In the genomic region with DNA sequence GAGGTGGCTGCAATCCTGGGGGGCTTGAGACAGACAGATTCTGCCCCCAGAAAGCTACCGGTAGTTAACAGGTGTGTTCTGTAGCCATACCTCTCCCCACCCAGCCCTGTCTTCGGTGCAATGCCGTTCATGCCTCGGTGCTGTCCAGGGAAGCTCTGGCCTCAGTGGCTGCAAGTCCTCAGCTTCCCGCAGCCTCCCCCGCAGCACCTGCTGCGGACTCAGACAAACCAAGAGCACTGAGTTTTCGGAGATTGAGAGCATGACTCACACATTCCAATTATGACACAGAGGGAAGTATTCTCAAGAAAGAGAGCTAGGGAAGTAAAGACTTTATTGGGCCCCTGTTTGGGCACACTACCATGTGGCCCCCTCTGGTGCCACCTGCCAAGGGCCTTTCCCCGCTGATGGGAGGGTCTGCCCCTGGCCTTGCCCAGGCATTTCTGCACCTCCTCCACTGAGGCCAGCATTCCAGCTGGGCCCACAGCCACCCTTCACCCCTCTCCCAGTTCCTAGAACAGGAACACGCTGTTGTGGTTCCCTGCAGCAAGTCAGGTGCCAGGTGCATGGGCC, we compare ENCODE assay signal across 9 cellular contexts. TPM values are rescaled to one million over a fixed set of nuclear protein-coding genes. Genes with fewer than 3 reads are reported as not detected.
DNase-seq lines count a peak whose midpoint lies in the region; ATAC-seq and TF ChIP-seq lines count a peak whose summit lies in the region.
"Had no signal": no experiment of that assay in that cellular context is flagged by ENCODE, and none has a peak within 500 bp of the region (broad histone marks: within the 10 kb centered on the region; RNA-seq: fewer than 3 reads in every experiment).

No MANE protein-coding gene starts in this region.

- peaks cover 14% of the 10 kb centered on the region for H3K4me1 ChIP-seq in A673 (ENCODE audit: insufficient read depth, low read length, poor library complexity, severe bottlenecking)

- H3K4me3 Mint-ChIP-seq in activated CD4-positive, alpha-beta memory T cell treated with anti-CD3 and anti-CD28 coated beads for 36 hours = peak overlapping the region; percentile 62
- peak overlapping the region; percentile 71 to 80 for H3K4me3 Mint-ChIP-seq in stimulated activated naive CD8-positive, alpha-beta T cell treated with anti-CD3 and anti-CD28 coated beads, Interleukin-15, amount 100 ng/mL, for 72 hours

- no peaks in the 10 kb centered on the region for H3K9me3 ChIP-seq in A673 (ENCODE audit: low read depth, low read length, poor library complexity, severe bottlenecking)

- H3K36me3 Mint-ChIP-seq in activated CD4-positive, alpha-beta memory T cell treated with anti-CD3 and anti-CD28 coated beads for 36 hours = no peaks in the 10 kb centered on the region

- peaks cover 66% of the 10 kb centered on the region for H3K4me1 Mint-ChIP-seq in activated CD4-positive, alpha-beta memory T cell treated with anti-CD3 and anti-CD28 coated beads for 36 hours (ENCODE audit: low read depth)
- peaks cover 84% of the 10 kb centered on the region for H3K4me1 Mint-ChIP-seq in stimulated activated naive CD8-positive, alpha-beta T cell treated with anti-CD3 and anti-CD28 coated beads, Interleukin-15, amount 100 ng/mL, for 72 hours

- TF ChIP-seq CTCF in A673 (conservative IDR thresholded peaks at IDR 0.05; ENCODE audit: low read depth, low read length) = no peak

- no TSS peak for BruUV-seq in A673 (replicated peaks; lab: Mats Ljungman, UMichigan)

- ATAC-seq in GM19395 (IDR thresholded peaks at IDR 0.05; ENCODE audit: unreplicated experiment) (peak; percentile 55), HG03520 (IDR thresholded peaks at IDR 0.05; ENCODE audit: unreplicated experiment) (peak; percentile 37)
- ATAC-seq in stimulated activated naive CD8-positive, alpha-beta T cell treated with anti-CD3 and anti-CD28 coated beads, Interleukin-15, amount 100 ng/mL, for 72 hours = peak; percentile 72

- peak overlapping the region; percentile 93 for H3K27ac Mint-ChIP-seq in activated CD4-positive, alpha-beta memory T cell treated with anti-CD3 and anti-CD28 coated beads for 36 hours
- H3K27ac Mint-ChIP-seq in stimulated activated naive CD8-positive, alpha-beta T cell treated with anti-CD3 and anti-CD28 coated beads, Interleukin-15, amount 100 ng/mL, for 72 hours = peak overlapping the region; percentile 96 to 99

- H3K36me3 ChIP-seq in A673 (ENCODE audit: insufficient read depth, low read length, poor library complexity, severe bottlenecking) = no peaks in the 10 kb centered on the region

- DNase-seq in A673 (ENCODE audit: low spot score) (peak; percentile 58), inferior parietal cortex (ENCODE audit: extremely low spot score) (peak; percentile 36), mucosa of gallbladder (ENCODE audit: low spot score) (no peak), GM19238 (ENCODE audit: insufficient read length, low spot score) (no peak)
- DNase-seq in activated CD4-positive, alpha-beta memory T cell treated with anti-CD3 and anti-CD28 coated beads for 36 hours = peak; percentile 87
- DNase-seq in stimulated activated naive CD8-positive, alpha-beta T cell treated with anti-CD3 and anti-CD28 coated beads, Interleukin-15, amount 100 ng/mL, for 72 hours = peak; percentile 63 to 66

- H3K27ac ChIP-seq in A673 (ENCODE audit: low read depth, low read length, poor library complexity, severe bottlenecking) = no peak overlapping the region

- POLR2A ChIA-PET in A673 (lab: Charles Lee; ENCODE audit: low non-redundant PET) = interaction anchor here (0.6 kb wide), 2 partner anchors 28 to 520 kb away, joined by 4 to 12 read pairs; no protein-coding TSS in a partner anchor
- POLR2A ChIA-PET in activated CD4-positive, alpha-beta memory T cell treated with anti-CD3 and anti-CD28 coated beads for 36 hours (lab: Charles Lee) = interaction anchor here (0.7 to 4.7 kb wide), 13 partner anchors 9 to 330 kb away, joined by 3 to 52 read pairs (median 7); partner anchors contain the start of genes CUL1, EZH2 and PDIA4

- H3K4me3 ChIP-seq in A673 (ENCODE audit: low read depth, low read length, poor library complexity, severe bottlenecking) = no peak overlapping the region
- H3K4me3 ChIP-seq: skin epidermis had no signal

- no peaks in the 10 kb centered on the region for H3K27me3 ChIP-seq in A673 (replicated peaks; ENCODE audit: insufficient read depth, low read depth, low read length, poor library complexity)

- intact Hi-C loops in A673 (cut with micrococcal nuclease; ENCODE audit: unreplicated experiment) = no loop called here
- intact Hi-C loops in activated CD4-positive, alpha-beta memory T cell treated with anti-CD3 and anti-CD28 coated beads for 36 hours (cut with micrococcal nuclease) = no loop called here

- no peaks in the 10 kb centered on the region for H3K9me3 Mint-ChIP-seq in activated CD4-positive, alpha-beta memory T cell treated with anti-CD3 and anti-CD28 coated beads for 36 hours
- no peaks in the 10 kb centered on the region for H3K9me3 Mint-ChIP-seq in stimulated activated naive CD8-positive, alpha-beta T cell treated with anti-CD3 and anti-CD28 coated beads, Interleukin-15, amount 100 ng/mL, for 72 hours

- CTCF ChIA-PET in A673 (lab: Charles Lee) = no interaction called here
- CTCF ChIA-PET in activated CD4-positive, alpha-beta memory T cell treated with anti-CD3 and anti-CD28 coated beads for 36 hours (lab: Charles Lee) = interaction anchor here (1.0 to 5.3 kb wide), 7 partner anchors 10 to 58 kb away, joined by 3 to 36 read pairs (median 6); no protein-coding TSS in a partner anchor

- H3K27me3 Mint-ChIP-seq in activated CD4-positive, alpha-beta memory T cell treated with anti-CD3 and anti-CD28 coated beads for 36 hours = no peaks in the 10 kb centered on the region
- no peaks in the 10 kb centered on the region for H3K27me3 Mint-ChIP-seq in stimulated activated naive CD8-positive, alpha-beta T cell treated with anti-CD3 and anti-CD28 coated beads, Interleukin-15, amount 100 ng/mL, for 72 hours

RNA-seq across cellular contexts. Expression of gene EZH2, which starts 30.2 kb away (rescaled TPM):
- total RNA-seq in A673 (2021) (123 and 140 TPM in 2 replicates), mucosa of gallbladder (3.7 TPM)
- total RNA-seq in activated CD4-positive, alpha-beta memory T cell treated with anti-CD3 and anti-CD28 coated beads for 36 hours = 100 to 1,000 TPM; 102 to 103 TPM

Comparison
In these comparisons a context has a peak if more than half of its experiments do, and no peak if none do; other contexts are left out.
1. DNase-seq: peak in A673 (single experiment), activated CD4-positive, alpha-beta memory T cell treated with anti-CD3 and anti-CD28 coated beads for 36 hours (single experiment), inferior parietal cortex (single experiment) and stimulated activated naive CD8-positive, alpha-beta T cell treated with anti-CD3 and anti-CD28 coated beads, Interleukin-15, amount 100 ng/mL, for 72 hours (2 of 2); none in mucosa of gallbladder (single experiment) and GM19238 (single experiment).
2. RNA of gene EZH2, which starts 30.2 kb away (total RNA-seq): 123 to 140 TPM in A673 and 102 to 103 TPM in activated CD4-positive, alpha-beta memory T cell treated with anti-CD3 and anti-CD28 coated beads for 36 hours; 3.7 TPM in mucosa of gallbladder (single experiment); every median in the first group is over 10 times any median in the second.
3. Peak in every context shown above with its lines, with median percentiles within 50 percentile points of each other: ATAC-seq.